17 cellular contexts compared by ENCODE assay signal in the genomic region with DNA sequence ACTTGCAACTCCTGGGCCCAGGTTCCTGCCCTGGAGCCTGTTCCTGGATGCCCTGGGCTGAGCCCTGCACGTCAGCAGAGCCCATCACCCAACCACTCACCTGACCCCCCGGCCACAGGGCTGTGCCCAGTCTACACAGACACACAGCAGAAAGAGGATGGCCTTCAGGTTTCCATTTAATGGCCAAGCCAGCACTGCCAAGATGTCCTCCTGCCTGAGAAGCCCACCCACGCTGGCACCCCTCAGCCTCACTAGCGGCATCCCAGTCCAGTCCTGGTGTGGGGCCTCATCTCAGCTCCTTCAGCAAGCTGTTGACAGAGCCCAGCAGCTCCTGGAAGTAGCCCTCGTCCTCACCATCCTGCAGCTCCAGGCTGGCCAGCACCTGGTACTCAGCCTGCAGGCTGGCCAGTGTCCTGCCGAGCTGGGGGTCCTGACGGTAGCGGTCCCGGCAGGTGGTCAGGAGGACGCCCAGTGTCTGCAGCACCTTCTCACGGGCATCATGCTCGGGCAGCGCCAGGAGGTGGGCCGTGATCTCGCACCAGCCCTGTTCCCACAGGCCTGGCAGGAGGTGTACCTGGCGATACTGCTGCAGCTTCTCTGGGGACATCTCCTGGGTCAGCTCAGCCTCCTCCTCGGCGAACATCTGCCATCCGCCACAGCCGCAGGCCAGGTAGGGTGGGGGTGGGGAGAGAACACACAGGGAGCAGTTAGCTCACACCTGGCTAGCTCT.
"Had no signal": no experiment of that assay in that cellular context is flagged by ENCODE, and none has a peak within 500 bp of the region (broad histone marks: within the 10 kb centered on the region; RNA-seq: fewer than 3 reads in every experiment).

No MANE protein-coding gene starts in this region.

- H3K4me3 ChIP-seq: colonic mucosa, esophagus squamous epithelium, hepatocyte, left lung, skin epidermis, suprapubic skin had no signal

- H3K4me2 ChIP-seq: hepatocyte had no signal

- H3K4me1 ChIP-seq: colonic mucosa had no signal

- H3K27me3 ChIP-seq: colonic mucosa, esophagus squamous epithelium, hepatocyte, left lung, suprapubic skin had no signal

- H2AFZ ChIP-seq: hepatocyte had no signal

- ATAC-seq: activated T-helper 17 cell treated with anti-CD3 and anti-CD28 coated beads, Interleukin-2, amount 50 U/mL, for 72 hours; left lung; naive thymus-derived CD8-positive, alpha-beta T cell; stimulated activated naive CD8-positive, alpha-beta T cell treated with anti-CD3 and anti-CD28 coated beads, Interleukin-15, Interleukin-2, amounts not matched to agents 100 U/mL and 50 U/mL, for 24 hours had no signal

- H3K9me3 ChIP-seq: colonic mucosa, esophagus squamous epithelium, left lung, suprapubic skin had no signal

- DNase-seq: activated CD4-positive, alpha-beta T cell treated with anti-CD3 and anti-CD28 coated beads for 1 hour; activated CD4-positive, alpha-beta T cell treated with anti-CD3 and anti-CD28 coated beads, Interleukin-2, amount 50 U/mL, for 4 hours; activated naive CD4-positive, alpha-beta T cell treated with anti-CD3 and anti-CD28 coated beads, Interleukin-2, amount 10 ng/mL, durations not matched to agents 7 days and 5 days; colonic mucosa; esophagus squamous epithelium; islet precursor cell; naive thymus-derived CD8-positive, alpha-beta T cell; stimulated activated CD4-positive, alpha-beta T cell treated with anti-CD3 and anti-CD28 coated beads, Interleukin-4, amount 100 ng/mL, for 4 hours; stimulated activated CD8-positive, alpha-beta memory T cell treated with anti-CD3 and anti-CD28 coated beads, Interleukin-4, amount 100 ng/mL, for 48 hours; stimulated activated naive CD8-positive, alpha-beta T cell treated with anti-CD3 and anti-CD28 coated beads, Interleukin-15, Interleukin-2, amounts not matched to agents 100 U/mL and 50 U/mL, for 24 hours; T1000 had no signal

- H3K79me2 ChIP-seq: hepatocyte had no signal

- H3K27ac ChIP-seq: colonic mucosa, esophagus squamous epithelium, hepatocyte, left lung, skin epidermis, suprapubic skin, VCaP had no signal
